Comparison of ENCODE assay signal across 8 cellular contexts in the genomic region with DNA sequence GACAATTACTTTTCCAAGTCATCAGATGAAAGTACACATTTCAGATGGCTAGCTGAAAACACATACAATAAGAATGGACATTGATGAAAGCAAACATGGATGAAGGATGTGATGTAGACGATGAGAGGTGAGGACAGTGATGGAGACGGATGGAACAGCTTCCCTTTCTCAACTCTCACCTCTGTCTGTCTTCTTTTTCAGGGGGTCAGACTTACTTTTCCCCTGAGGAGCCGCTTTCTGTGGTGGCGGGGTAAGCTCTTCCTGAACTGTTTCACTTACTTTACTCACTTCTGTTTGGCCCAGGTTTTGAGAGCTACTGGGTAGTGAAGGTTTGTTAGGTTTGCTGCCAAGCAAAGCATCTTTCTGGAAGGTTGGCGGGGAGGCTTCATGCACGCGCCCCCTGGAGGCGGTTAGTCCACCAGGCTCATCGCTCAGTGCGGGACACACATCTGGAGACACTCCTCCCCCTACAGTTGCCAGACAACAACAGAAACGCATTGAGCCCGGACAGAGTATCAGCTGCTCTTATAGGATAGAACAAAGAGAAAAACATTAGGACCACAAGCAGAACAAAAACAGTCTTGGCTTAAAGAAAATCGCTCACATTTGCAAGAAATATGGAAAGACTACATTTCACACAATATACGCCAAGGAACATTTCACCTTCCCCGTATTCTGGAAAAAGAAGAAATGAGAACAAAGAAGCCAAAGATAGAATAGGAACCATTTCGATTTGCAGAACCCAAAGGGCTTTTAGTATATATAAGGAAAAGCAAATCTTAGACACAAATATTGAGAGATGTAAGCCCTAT.
DNase-seq lines count a peak whose midpoint lies in the region; ATAC-seq and TF ChIP-seq lines count a peak whose summit lies in the region.

No MANE protein-coding gene starts in this region.

- H3K36me3 ChIP-seq in lung (ENCODE audit: control insufficient read depth in 2 of 2, insufficient read depth in 2 of 2, low read length in 2 of 2): peaks cover 0 to 25% of the 10 kb centered on the region in 2 donors

- no peak overlapping the region for H3K27ac Mint-ChIP-seq in activated CD4-positive, alpha-beta memory T cell treated with anti-CD3 and anti-CD28 coated beads for 36 hours

- peaks cover 0 to 8% of the 10 kb centered on the region in 2 donors for H3K4me1 ChIP-seq in lung (ENCODE audit: control insufficient read depth in 2 of 2, insufficient read depth in 2 of 2, low read length in 2 of 2)

- POLR2A ChIA-PET in activated CD4-positive, alpha-beta memory T cell treated with anti-CD3 and anti-CD28 coated beads for 36 hours (lab: Charles Lee): no interaction called here

- H3K27ac ChIP-seq in dorsolateral prefrontal cortex (peak overlapping the region in 51 of 59 donors; percentile 7 to 90 (median 71)), lung (ENCODE audit: low read depth in 1 of 2, low read length in 1 of 2) (peak overlapping the region in 1 of 2 donors; percentile 14)

- H3K9me3 Mint-ChIP-seq in activated CD4-positive, alpha-beta memory T cell treated with anti-CD3 and anti-CD28 coated beads for 36 hours: no peaks in the 10 kb centered on the region

- peak; percentile 100 for ATAC-seq in GM18868 (IDR thresholded peaks at IDR 0.05; ENCODE audit: unreplicated experiment)
- ATAC-seq in HG03108 (IDR thresholded peaks at IDR 0.05; ENCODE audit: unreplicated experiment): peak; percentile 93
- ATAC-seq in lung (ENCODE audit: insufficient read depth, low FRiP score): peak; percentile 83

- no peaks in the 10 kb centered on the region for H3K27me3 Mint-ChIP-seq in activated CD4-positive, alpha-beta memory T cell treated with anti-CD3 and anti-CD28 coated beads for 36 hours

- no peaks in the 10 kb centered on the region for H3K9me3 ChIP-seq in lung (ENCODE audit: control insufficient read depth in 2 of 2, insufficient read depth in 1 of 2, low read length in 1 of 2)

- intact Hi-C loops in activated CD4-positive, alpha-beta memory T cell treated with anti-CD3 and anti-CD28 coated beads for 36 hours (cut with micrococcal nuclease): no loop called here
- intact Hi-C loops in dorsolateral prefrontal cortex (cut with DNase I): loop anchor here in 1 of 2 donors (5.0 kb wide), 3 partner anchors 67 to 118 kb away; partner anchors contain the start of genes LPIN2 and MYL12A

- 18 to 24% methylated on average over 16 of the region's 16 CpGs for WGBS in lung, 2 donors

- no peaks in the 10 kb centered on the region for H3K27me3 ChIP-seq in dorsolateral prefrontal cortex
- no peaks in the 10 kb centered on the region for H3K27me3 ChIP-seq in lung (ENCODE audit: control insufficient read depth, insufficient read depth)

- TF ChIP-seq CTCF in AG09309 (IDR thresholded peaks at IDR 0.05; ENCODE audit: control insufficient read depth, insufficient read depth, low read depth, low read length, missing control alignments) (peak; percentile 95), dorsolateral prefrontal cortex (IDR thresholded peaks at IDR 0.05 in 54 of 56, conservative IDR thresholded peaks at IDR 0.05 in 2 of 56; ENCODE audit: low read depth in 1 of 56, partially characterized antibody in 56 of 56) (peak; percentile 36 to 93 (median 78)), lung (IDR thresholded peaks at IDR 0.05; ENCODE audit: control extremely low read depth, extremely low read depth) (peak; percentile 64)

- no peak overlapping the region for H3K4me3 Mint-ChIP-seq in activated CD4-positive, alpha-beta memory T cell treated with anti-CD3 and anti-CD28 coated beads for 36 hours

- DNase-seq in AG09309 (ENCODE audit: low read depth): peak; percentile 48
- peak; percentile 88 for DNase-seq in NCI-H82 (lab: John Stamatoyannopoulos, UW)
- peak; percentile 90 for DNase-seq in activated CD4-positive, alpha-beta memory T cell treated with anti-CD3 and anti-CD28 coated beads for 36 hours
- DNase-seq in dorsolateral prefrontal cortex: peak; percentile 48 to 95 (median 85)
- DNase-seq in lung (ENCODE audit: low spot score): peak; percentile 77
- DNase-seq in stimulated activated CD8-positive, alpha-beta memory T cell treated with anti-CD3 and anti-CD28 coated beads, Interleukin-12 subunit alpha, Interleukin-12 subunit beta, amount 100 ng/mL, for 24 hours (ENCODE audit: extremely low read depth): peak; percentile 64

- peaks cover 13% of the 10 kb centered on the region for H3K4me1 Mint-ChIP-seq in activated CD4-positive, alpha-beta memory T cell treated with anti-CD3 and anti-CD28 coated beads for 36 hours (ENCODE audit: low read depth)

- H3K4me3 ChIP-seq in AG09309 (ENCODE audit: control insufficient read depth, low read depth, low read length) (no peak overlapping the region), dorsolateral prefrontal cortex (peak overlapping the region in 34 of 59 donors; percentile 2 to 55 (median 34)), lung (no peak overlapping the region)

- CTCF ChIA-PET in activated CD4-positive, alpha-beta memory T cell treated with anti-CD3 and anti-CD28 coated beads for 36 hours (lab: Charles Lee): interaction anchor here (0.6 to 5.2 kb wide), 65 partner anchors 9 to 473 kb away, joined by 3 to 71 read pairs (median 4); no protein-coding TSS in a partner anchor

- peaks cover 7% of the 10 kb centered on the region for H3K36me3 Mint-ChIP-seq in activated CD4-positive, alpha-beta memory T cell treated with anti-CD3 and anti-CD28 coated beads for 36 hours

Comparison
In these comparisons a context has a peak if more than half of its experiments do, and no peak if none do; other contexts are left out.
1. H3K4me3 ChIP-seq: peak in dorsolateral prefrontal cortex (34 of 59); none in AG09309 (single experiment) and lung (single experiment).
2. Peak in every context shown above with its lines, with median percentiles within 50 percentile points of each other: DNase-seq, CTCF ChIP-seq and ATAC-seq.